ENCODE assay signal across 25 cellular contexts in the genomic region with DNA sequence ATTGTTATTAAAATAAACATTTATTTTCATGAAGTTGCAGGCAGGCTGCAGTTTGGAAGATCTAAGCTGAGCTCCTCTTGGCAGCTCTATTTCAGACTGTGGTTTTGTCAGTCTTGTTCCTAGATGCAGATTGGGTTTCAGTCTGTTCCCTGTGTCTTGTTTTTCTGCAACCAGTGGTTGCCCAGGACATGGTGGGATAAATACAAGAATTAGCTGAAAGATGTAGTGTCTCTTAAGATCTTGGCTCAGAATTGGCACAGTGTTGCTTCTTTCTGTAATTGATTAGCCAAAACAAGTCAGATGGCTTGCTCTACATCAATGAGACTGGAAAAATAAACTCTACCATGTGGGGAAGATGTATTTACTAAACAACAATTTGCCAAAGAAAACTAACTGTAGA.
"Had no signal": no experiment of that assay in that cellular context is flagged by ENCODE, and none has a peak within 500 bp of the region (broad histone marks: within the 10 kb centered on the region; RNA-seq: fewer than 3 reads in every experiment).

No MANE protein-coding gene starts in this region.

- H3K4me2 ChIP-seq: SK-N-SH had no signal

- DNase-seq: activated CD4-positive, alpha-beta memory T cell treated with anti-CD3 and anti-CD28 coated beads, Interleukin-2, amount 10 ng/mL, durations not matched to agents 7 days and 5 days; activated CD4-positive, alpha-beta T cell treated with anti-CD3 and anti-CD28 coated beads, Interleukin-2, amount 10 ng/mL, durations not matched to agents 7 days and 5 days; activated CD4-positive, CD25-positive, alpha-beta regulatory T cell; activated gamma-delta T cell; activated naive CD4-positive, alpha-beta T cell treated with anti-CD3 and anti-CD28 coated beads for 36 hours; activated T-cell treated with anti-CD3 and anti-CD28 coated beads for 4 hours; activated T-cell treated with anti-CD3 and anti-CD28 coated beads, Interleukin-2, amount 50 U/mL, for 48 hours; amygdala; MM.1S; NCI-H1105; NCI-H1436; NCI-H1694 treated with DMSO at 0.1 percent for 48 hours; NCI-H2029 treated with DMSO at 0.1 percent for 48 hours; NCI-H345; NCI-H510A treated with DMSO at 0.1 percent for 48 hours; NCI-H69; NK-92 treated with Interleukin-12 subunit alpha and Interleukin-12 subunit beta, amount 100 ng/mL, for 24 hours; OCI-M1; Peyer's patch; Right ventricle myocardium superior; SJCRH30; SK-N-SH; T-helper 1 cell had no signal

- H3K9me3 ChIP-seq: Peyer's patch, SJCRH30, SK-N-SH had no signal

- H3K27ac ChIP-seq: Peyer's patch, RWPE1, SJCRH30, VCaP had no signal

- H3K4me3 ChIP-seq: Peyer's patch, SJCRH30 had no signal

- H3K36me3 ChIP-seq: Peyer's patch, SJCRH30 had no signal

- H3K9me2 ChIP-seq: SK-N-SH had no signal

- H3K4me1 ChIP-seq: Peyer's patch, SJCRH30 had no signal

- H3K27me3 ChIP-seq: Peyer's patch, SJCRH30 had no signal
